Comparison of ENCODE assay signal across 31 cellular contexts in genomic region chr6:99980741-99981140, GRCh38. TPM values are rescaled to one million over a fixed set of nuclear protein-coding genes. Genes with fewer than 3 reads are reported as not detected.
"Had no signal": no experiment of that assay in that cellular context is flagged by ENCODE, and none has a peak within 500 bp of the region (broad histone marks: within the 10 kb centered on the region; RNA-seq: fewer than 3 reads in every experiment).

No MANE protein-coding gene starts in this region.

- H3K9me3 ChIP-seq: adrenal gland, ascending aorta, body of pancreas, breast epithelium had no signal

- DNase-seq: activated effector memory CD4-positive, alpha-beta T cell treated with anti-CD3 and anti-CD28 coated beads, Interleukin-2, amount 50 U/mL, for 16 hours; activated effector memory CD4-positive, alpha-beta T cell treated with Interleukin-2 at 50 U/mL for 16 hours; activated gamma-delta T cell; activated gamma-delta T cell treated with Interleukin-2 at 50 U/mL for 16 hours; activated naive CD4-positive, alpha-beta T cell; activated naive CD4-positive, alpha-beta T cell treated with anti-CD3 and anti-CD28 coated beads for 36 hours; activated naive CD4-positive, alpha-beta T cell treated with anti-CD3 and anti-CD28 coated beads, Interleukin-2, amount 10 ng/mL, durations not matched to agents 7 days and 5 days; activated naive CD4-positive, alpha-beta T cell treated with anti-CD3 and anti-CD28 coated beads, Interleukin-2, amount 50 U/mL, for 16 hours; activated naive CD4-positive, alpha-beta T cell treated with Interleukin-2 at 50 U/mL for 16 hours; activated naive CD8-positive, alpha-beta T cell treated with anti-CD3 and anti-CD28 coated beads for 36 hours; activated naive CD8-positive, alpha-beta T cell treated with anti-CD3 and anti-CD28 coated beads, Interleukin-2, amount 10 ng/mL, durations not matched to agents 7 days and 5 days; activated naive CD8-positive, alpha-beta T cell treated with anti-CD3 and anti-CD28 coated beads, Interleukin-2, amount 50 U/mL, for 24 hours; activated T-cell treated with anti-CD3 and anti-CD28 coated beads, Interleukin-2, amount 50 U/mL, for 1 hour; activated T-cell treated with anti-CD3 and anti-CD28 coated beads, Interleukin-2, amount 50 U/mL, for 24 hours; activated T-cell treated with anti-CD3 and anti-CD28 coated beads, Interleukin-2, amount 50 U/mL, for 4 hours; activated T-cell treated with anti-CD3 and anti-CD28 coated beads, Interleukin-2, amount 50 U/mL, for 48 hours; activated T-cell treated with anti-CD3 and anti-CD28 coated beads, Interleukin-2, amount 50 U/mL, for 72 hours; adrenal gland; amniotic stem cell; amygdala; anterior cingulate cortex; aorta; body of pancreas; brain microvascular endothelial cell; caudate nucleus; central memory CD4-positive, alpha-beta T cell; cerebellar nuclear complex had no signal

- H3K36me3 ChIP-seq: adrenal gland, ascending aorta, brain microvascular endothelial cell, breast epithelium, cardiac muscle cell had no signal

- H3K27me3 ChIP-seq: adrenal gland, ascending aorta, body of pancreas, brain microvascular endothelial cell, breast epithelium, cardiac muscle cell had no signal

- H3K27ac ChIP-seq: adrenal gland, ascending aorta, body of pancreas, brain microvascular endothelial cell, breast epithelium, cardiac muscle cell had no signal

- H3K4me3 ChIP-seq: adrenal gland, ascending aorta, body of pancreas, breast epithelium, cardiac muscle cell had no signal

RNA-seq across cellular contexts. Expression of gene MCHR2, which starts 13.3 kb away (rescaled TPM):
- polyA plus RNA-seq: adipose tissue, adrenal gland, aorta, cardiac muscle cell had no signal
